22 cellular contexts compared by ENCODE assay signal in the genomic region with DNA sequence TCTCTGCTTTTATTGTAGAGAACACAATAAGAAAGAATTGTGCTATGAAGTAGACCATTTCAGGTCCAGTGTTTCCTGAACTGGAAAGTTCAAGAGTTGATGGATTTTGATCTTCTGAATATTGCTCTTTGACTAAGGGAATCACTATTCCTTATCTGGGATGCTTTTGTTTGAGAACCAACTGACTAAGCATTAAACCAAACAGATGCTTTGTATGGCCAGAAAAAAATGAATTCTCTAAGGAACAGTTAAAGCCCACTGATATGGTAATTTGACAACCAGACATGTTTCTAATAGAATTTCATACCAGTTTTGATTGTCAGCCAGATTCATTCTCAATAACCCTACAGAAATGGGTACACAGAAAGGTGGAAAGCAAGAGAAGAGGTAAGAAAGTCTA.
A peak's percentile ranks its signal among the peaks of the same experiment; 100 is the strongest.
DNase-seq lines count a peak whose midpoint lies in the region; ATAC-seq and TF ChIP-seq lines count a peak whose summit lies in the region.
"Had no signal": no experiment of that assay in that cellular context is flagged by ENCODE, and none has a peak within 500 bp of the region (broad histone marks: within the 10 kb centered on the region; RNA-seq: fewer than 3 reads in every experiment).

No MANE protein-coding gene starts in this region.

- TF ChIP-seq CTCF in brain (conservative IDR thresholded peaks at IDR 0.05) = no peak

- H3K27ac ChIP-seq in mesodermal cell (ENCODE audit: low read depth, low read length, severe bottlenecking) = peak overlapping the region; percentile 51
- H3K27ac ChIP-seq: A549; BLaER1 treated with 17β-estradiol and CSF1 and Interleukin-3, amounts not matched to agents 10 nM and 100 nM had no signal

- no peaks in the 10 kb centered on the region for H3K4me1 ChIP-seq in mesodermal cell (ENCODE audit: control insufficient read depth, insufficient read depth, low read length, poor library complexity, severe bottlenecking)
- H3K4me1 ChIP-seq: A549 had no signal

- no peak for ATAC-seq in stimulated activated effector memory CD8-positive, alpha-beta T cell treated with anti-CD3 and anti-CD28 coated beads, Interleukin-12 subunit alpha, Interleukin-12 subunit beta, amount 100 ng/mL, for 72 hours
- ATAC-seq in activated T-cell treated with anti-CD3 and anti-CD28 coated beads, Interleukin-2, amount 50 U/mL, for 72 hours (replicated peaks in 1 of 2) = no peak
- ATAC-seq: A549, GM23338, HCT116 had no signal

- H3K27ac Mint-ChIP-seq in brain = peak overlapping the region; percentile 37 to 91 (median 71)
- no peak overlapping the region for H3K27ac Mint-ChIP-seq in stimulated activated effector memory CD8-positive, alpha-beta T cell treated with anti-CD3 and anti-CD28 coated beads, Interleukin-12 subunit alpha, Interleukin-12 subunit beta, amount 100 ng/mL, for 72 hours
- H3K27ac Mint-ChIP-seq in activated T-cell treated with anti-CD3 and anti-CD28 coated beads, Interleukin-2, amount 50 U/mL, for 72 hours = no peak overlapping the region
- H3K27ac Mint-ChIP-seq: CD14-positive monocyte; CD4-positive, alpha-beta T cell; CD8-positive, alpha-beta memory T cell; GM23338; H9 had no signal

- no peaks in the 10 kb centered on the region for H3K9me3 ChIP-seq in mesodermal cell (ENCODE audit: control insufficient read depth, low read length)
- H3K9me3 ChIP-seq: A549, BE2C had no signal

- H3K4me3 ChIP-seq in mesodermal cell (ENCODE audit: extremely low read depth, insufficient read depth, low read length, poor library complexity, severe bottlenecking) = no peak overlapping the region
- H3K4me3 ChIP-seq: A549; BLaER1 treated with 17β-estradiol and CSF1 and Interleukin-3, amounts not matched to agents 10 nM and 100 nM; GM23338 had no signal

- no peaks in the 10 kb centered on the region for H3K36me3 ChIP-seq in mesodermal cell (ENCODE audit: control insufficient read depth, insufficient read depth, low read length)
- H3K36me3 ChIP-seq: BE2C; BLaER1 treated with 17β-estradiol and CSF1 and Interleukin-3, amounts not matched to agents 10 nM and 100 nM had no signal

- peak; percentile 90 for DNase-seq in COLO829 (ENCODE audit: low spot score)
- DNase-seq in stimulated activated effector memory CD8-positive, alpha-beta T cell treated with anti-CD3 and anti-CD28 coated beads, Interleukin-12 subunit alpha, Interleukin-12 subunit beta, amount 100 ng/mL, for 72 hours (ENCODE audit: low spot score in 2 of 2) = no peak
- no peak for DNase-seq in activated T-cell treated with anti-CD3 and anti-CD28 coated beads, Interleukin-2, amount 50 U/mL, for 72 hours
- DNase-seq in GF-D8 (lab: John Stamatoyannopoulos, UW) = no peak
- DNase-seq: 8988T; ACHN; AML-193; BE2C; Calu3; CD4-positive, alpha-beta T cell; CD8-positive, alpha-beta memory T cell; COR-L47; EL; GDM1; H9 had no signal

- peaks cover 58% of the 10 kb centered on the region for H3K4me1 Mint-ChIP-seq in brain
- no peaks in the 10 kb centered on the region for H3K4me1 Mint-ChIP-seq in stimulated activated effector memory CD8-positive, alpha-beta T cell treated with anti-CD3 and anti-CD28 coated beads, Interleukin-12 subunit alpha, Interleukin-12 subunit beta, amount 100 ng/mL, for 72 hours
- peaks cover 8% of the 10 kb centered on the region for H3K4me1 Mint-ChIP-seq in activated T-cell treated with anti-CD3 and anti-CD28 coated beads, Interleukin-2, amount 50 U/mL, for 72 hours (ENCODE audit: low read depth)
- H3K4me1 Mint-ChIP-seq: CD14-positive monocyte; CD8-positive, alpha-beta memory T cell had no signal

- peaks cover 4% of the 10 kb centered on the region for H3K27me3 Mint-ChIP-seq in brain
- H3K27me3 Mint-ChIP-seq in activated T-cell treated with anti-CD3 and anti-CD28 coated beads, Interleukin-2, amount 50 U/mL, for 72 hours (ENCODE audit: low read depth) = no peaks in the 10 kb centered on the region
- H3K27me3 Mint-ChIP-seq: CD4-positive, alpha-beta T cell; CD8-positive, alpha-beta memory T cell had no signal

- no peaks in the 10 kb centered on the region for H3K36me3 Mint-ChIP-seq in brain
- H3K36me3 Mint-ChIP-seq in stimulated activated effector memory CD8-positive, alpha-beta T cell treated with anti-CD3 and anti-CD28 coated beads, Interleukin-12 subunit alpha, Interleukin-12 subunit beta, amount 100 ng/mL, for 72 hours = no peaks in the 10 kb centered on the region
- peaks cover 0 to 1% of the 10 kb centered on the region in 2 donors for H3K36me3 Mint-ChIP-seq in activated T-cell treated with anti-CD3 and anti-CD28 coated beads, Interleukin-2, amount 50 U/mL, for 72 hours (ENCODE audit: insufficient read depth in 2 of 2)
- H3K36me3 Mint-ChIP-seq: CD14-positive monocyte; CD8-positive, alpha-beta memory T cell had no signal

- H3K9me3 Mint-ChIP-seq in brain = peaks cover 4 to 10% (median 7%) of the 10 kb centered on the region in 5 experiments
- peaks cover 2% of the 10 kb centered on the region for H3K9me3 Mint-ChIP-seq in stimulated activated effector memory CD8-positive, alpha-beta T cell treated with anti-CD3 and anti-CD28 coated beads, Interleukin-12 subunit alpha, Interleukin-12 subunit beta, amount 100 ng/mL, for 72 hours
- peaks cover 0 to 2% of the 10 kb centered on the region in 2 donors for H3K9me3 Mint-ChIP-seq in activated T-cell treated with anti-CD3 and anti-CD28 coated beads, Interleukin-2, amount 50 U/mL, for 72 hours

- peak overlapping the region in 3 of 5 experiments; percentile 15 to 49 (median 22) for H3K4me3 Mint-ChIP-seq in brain
- no peak overlapping the region for H3K4me3 Mint-ChIP-seq in stimulated activated effector memory CD8-positive, alpha-beta T cell treated with anti-CD3 and anti-CD28 coated beads, Interleukin-12 subunit alpha, Interleukin-12 subunit beta, amount 100 ng/mL, for 72 hours
- no peak overlapping the region for H3K4me3 Mint-ChIP-seq in activated T-cell treated with anti-CD3 and anti-CD28 coated beads, Interleukin-2, amount 50 U/mL, for 72 hours
- H3K4me3 Mint-ChIP-seq: CD14-positive monocyte; CD4-positive, alpha-beta T cell; CD8-positive, alpha-beta memory T cell; GM23338; H9 had no signal

Comparison
In these comparisons a context has a peak if more than half of its experiments do, and no peak if none do; other contexts are left out.
1. H3K27ac Mint-ChIP-seq: peak in brain (5 of 5); none in stimulated activated effector memory CD8-positive, alpha-beta T cell treated with anti-CD3 and anti-CD28 coated beads, Interleukin-12 subunit alpha, Interleukin-12 subunit beta, amount 100 ng/mL, for 72 hours (single experiment) and activated T-cell treated with anti-CD3 and anti-CD28 coated beads, Interleukin-2, amount 50 U/mL, for 72 hours (single experiment).
2. H3K4me3 Mint-ChIP-seq: peak in brain (3 of 5); none in stimulated activated effector memory CD8-positive, alpha-beta T cell treated with anti-CD3 and anti-CD28 coated beads, Interleukin-12 subunit alpha, Interleukin-12 subunit beta, amount 100 ng/mL, for 72 hours (single experiment) and activated T-cell treated with anti-CD3 and anti-CD28 coated beads, Interleukin-2, amount 50 U/mL, for 72 hours (0 of 2).